Comparison of ENCODE assay signal across 8 cellular contexts in the genomic region with DNA sequence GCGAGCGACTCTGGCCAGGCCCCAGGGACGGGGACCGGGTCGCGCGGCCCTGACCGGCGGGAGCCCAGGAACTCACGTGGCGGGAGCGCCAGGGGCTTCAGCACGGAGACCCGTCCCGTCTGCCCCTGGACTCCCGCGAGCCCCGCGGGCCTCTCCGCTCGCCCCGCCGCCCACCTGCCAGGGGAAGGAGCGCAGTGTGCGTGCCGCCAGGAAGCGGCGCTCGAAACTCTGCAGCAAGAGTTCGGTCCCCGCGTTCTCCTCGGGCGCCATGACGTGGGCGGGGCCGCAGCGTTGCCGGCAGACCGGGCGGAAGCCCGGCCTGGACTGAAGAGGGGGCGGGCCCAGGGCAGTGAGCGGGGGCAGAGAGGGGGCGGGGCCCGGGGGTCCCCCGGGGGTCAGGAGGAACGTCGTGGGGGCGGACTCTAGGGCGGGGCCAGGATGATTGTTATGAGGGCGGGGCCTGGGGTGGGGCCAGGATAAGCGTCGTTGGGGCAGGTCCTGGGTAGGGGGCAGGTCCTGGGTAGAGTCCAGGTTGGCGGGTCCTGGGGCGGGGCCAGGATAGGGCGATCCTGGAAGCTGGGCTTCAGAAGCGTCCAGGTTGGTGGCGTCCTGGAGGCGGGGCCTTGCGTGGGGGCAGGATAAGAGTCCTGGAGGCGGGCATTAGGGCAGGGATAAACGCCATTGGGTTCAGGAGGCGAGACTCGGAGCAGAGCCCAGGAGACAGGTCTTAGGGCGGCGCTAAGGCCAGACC. TPM values are rescaled to one million over a fixed set of nuclear protein-coding genes. Genes with fewer than 3 reads are reported as not detected.
A peak's percentile ranks its signal among the peaks of the same experiment; 100 is the strongest.
DNase-seq lines count a peak whose midpoint lies in the region; ATAC-seq and TF ChIP-seq lines count a peak whose summit lies in the region.
"Not testable (repeated sequence)": the region's sequence is repeated elsewhere in the genome, so short reads cannot be mapped to it uniquely, and the experiment has no call there.

A gene with protein sequence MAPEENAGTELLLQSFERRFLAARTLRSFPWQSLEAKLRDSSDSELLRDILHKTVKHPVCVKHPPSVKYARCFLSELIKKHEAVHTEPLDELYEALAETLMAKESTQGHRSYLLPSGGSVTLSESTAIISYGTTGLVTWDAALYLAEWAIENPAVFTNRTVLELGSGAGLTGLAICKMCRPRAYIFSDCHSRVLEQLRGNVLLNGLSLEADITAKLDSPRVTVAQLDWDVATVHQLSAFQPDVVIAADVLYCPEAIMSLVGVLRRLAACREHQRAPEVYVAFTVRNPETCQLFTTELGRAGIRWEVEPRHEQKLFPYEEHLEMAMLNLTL (minus strand): TSS at position 326 of the 751 bp plus-strand sequence. CDS start 56 bp downstream, at position 270.

- ATAC-seq in GM21576 (IDR thresholded peaks at IDR 0.05; ENCODE audit: unreplicated experiment) = peak; percentile 88

- not testable (repeated sequence) for TF ChIP-seq RAD21 in Ishikawa (IDR thresholded peaks at IDR 0.05; ENCODE audit: low read depth)

- not testable (repeated sequence) for TF ChIP-seq CTCF in epithelial cell of proximal tubule (conservative IDR thresholded peaks at IDR 0.05; ENCODE audit: low read depth, low read length)

- DNase-seq in D341Med (ENCODE audit: low spot score) (peak; percentile 87), OCI-M1 (lab: John Stamatoyannopoulos, UW) (peak; percentile 99), activated T-cell treated with anti-CD3 and anti-CD28 coated beads for 24 hours (ENCODE audit: low read depth) (peak; percentile 96), epithelial cell of proximal tubule (ENCODE audit: low read depth) (peak; percentile 91), mucosa of gallbladder (ENCODE audit: low spot score) (peak; percentile 100)
- peak; percentile 81 to 82 for DNase-seq in stimulated activated CD8-positive, alpha-beta memory T cell treated with anti-CD3 and anti-CD28 coated beads, Interleukin-4, amount 100 ng/mL, for 1 hour (ENCODE audit: low read depth in 2 of 2, low spot score in 1 of 2)

- not testable (repeated sequence) for TF ChIP-seq EP300 in Ishikawa (IDR thresholded peaks at IDR 0.05; ENCODE audit: borderline replicate concordance)

- H3K4me3 ChIP-seq in epithelial cell of proximal tubule (ENCODE audit: low read depth, low read length) = peak within 1 kb of the TSS; percentile 72

TF ChIP-seq in Ishikawa, 13 proteins besides CTCF, POLR2A, EP300 and RAD21:
- TF ChIP-seq TAF1 (IDR thresholded peaks at IDR 0.05; ENCODE audit: low read depth) = peak; percentile 62
- peak; percentile 84 for TF ChIP-seq YY1 (IDR thresholded peaks at IDR 0.05; ENCODE audit: low read depth)
- TF ChIP-seq, protein P1, sequence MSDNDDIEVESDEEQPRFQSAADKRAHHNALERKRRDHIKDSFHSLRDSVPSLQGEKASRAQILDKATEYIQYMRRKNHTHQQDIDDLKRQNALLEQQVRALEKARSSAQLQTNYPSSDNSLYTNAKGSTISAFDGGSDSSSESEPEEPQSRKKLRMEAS (IDR thresholded peaks at IDR 0.05) = peak; percentile 48; the same call in 1 of the 2 replicates
- TF ChIP-seq EGR1 (IDR thresholded peaks at IDR 0.05) = peak; percentile 49; the same call in 1 of the 2 replicates

RNA-seq across cellular contexts. Expression of the gene that starts here (rescaled TPM):
- total RNA-seq in epithelial cell of proximal tubule = 9.4 and 34.4 TPM in 2 replicates
- 9.8 TPM for total RNA-seq in mucosa of gallbladder

Comparison
In these comparisons a context has a peak if more than half of its experiments do, and no peak if none do; other contexts are left out.
1. Peak in every context shown above with its lines: DNase-seq, ATAC-seq and H3K4me3 ChIP-seq.